ENCODE assay signal across 8 cellular contexts in genomic region chr13:114065926-114066774, GRCh38.
DNase-seq lines count a peak whose midpoint lies in the region; ATAC-seq and TF ChIP-seq lines count a peak whose summit lies in the region.

No MANE protein-coding gene starts in this region.

- no peak overlapping the region for H3K23ac ChIP-seq in trophoblast cell (ENCODE audit: low read length)

- H2AFZ ChIP-seq in OCI-LY3 (ENCODE audit: low read depth, low read length) (no peak overlapping the region), trophoblast cell (ENCODE audit: insufficient read depth, low read length, poor library complexity) (peak overlapping the region; percentile 56)

- H3K27me3 ChIP-seq in OCI-LY3 (ENCODE audit: low read depth, low read length): peaks cover 16% of the 10 kb centered on the region
- no peaks in the 10 kb centered on the region for H3K27me3 ChIP-seq in trophoblast cell (ENCODE audit: insufficient read depth, low read length)

- H2BK5ac ChIP-seq in trophoblast cell (ENCODE audit: low read depth, low read length, poor library complexity): peak overlapping the region; percentile 93

- ATAC-seq in HG02885 (IDR thresholded peaks at IDR 0.05; ENCODE audit: poor library complexity, unreplicated experiment) (no peak), HG02759 (IDR thresholded peaks at IDR 0.05; ENCODE audit: unreplicated experiment) (no peak)

- DNase-seq in trophoblast cell: no peak
- DNase-seq in DMS114 treated with DMSO at 0.1 percent for 48 hours (lab: John Stamatoyannopoulos, UW; ENCODE audit: unreplicated experiment): no peak
- no peak for DNase-seq in NCI-H345 (lab: John Stamatoyannopoulos, UW)

- peaks cover 39% of the 10 kb centered on the region for H3K79me1 ChIP-seq in trophoblast cell (ENCODE audit: low read length)

- H3K36me3 ChIP-seq in OCI-LY3 (replicated peaks; ENCODE audit: low read depth, low read length) (no peaks in the 10 kb centered on the region), trophoblast cell (ENCODE audit: control insufficient read depth in 1 of 2, insufficient read depth in 2 of 2, low read length in 2 of 2) (peaks cover 0 to 3% of the 10 kb centered on the region in 2 experiments)

- no peaks in the 10 kb centered on the region for H4K20me1 ChIP-seq in OCI-LY3 (ENCODE audit: insufficient read depth, low read length)

- no peak overlapping the region; the same call in 1 of the 2 replicates for H3K27ac ChIP-seq in OCI-LY3 (ENCODE audit: low read length)
- peak overlapping the region; percentile 99 for H3K27ac ChIP-seq in cingulate gyrus (ENCODE audit: low read depth, low read length)
- H3K27ac ChIP-seq in trophoblast cell (ENCODE audit: low read depth, low read length): peak overlapping the region; percentile 99

- WGBS in trophoblast cell (ENCODE audit: extremely low coverage, insufficient coverage, insufficient read length): no CpG with 5 or more reads among the region's 35 CpGs

- peak overlapping the region; percentile 96 for H3K14ac ChIP-seq in trophoblast cell (ENCODE audit: low read length)

- H3K9ac ChIP-seq in OCI-LY3 (ENCODE audit: low read length) (peak overlapping the region; percentile 12; the same call in 1 of the 2 replicates), trophoblast cell (ENCODE audit: low read length) (no peak overlapping the region)

- peak overlapping the region; percentile 94 for H2BK12ac ChIP-seq in trophoblast cell (ENCODE audit: low read length)

- H3K4ac ChIP-seq in trophoblast cell (ENCODE audit: low read depth, low read length): peak overlapping the region; percentile 31

- peak overlapping the region; percentile 92 for H3K18ac ChIP-seq in trophoblast cell (ENCODE audit: low read length)

- H3K79me2 ChIP-seq in OCI-LY3 (ENCODE audit: low read length) (no peaks in the 10 kb centered on the region), trophoblast cell (ENCODE audit: control insufficient read depth, insufficient read depth, low read length, poor library complexity) (peaks cover 10% of the 10 kb centered on the region)

- H3K4me1 ChIP-seq in OCI-LY3 (ENCODE audit: low read length): peaks cover 47% of the 10 kb centered on the region
- H3K4me1 ChIP-seq in trophoblast cell (ENCODE audit: control insufficient read depth in 1 of 2, insufficient read depth in 2 of 2, low read length in 2 of 2): peaks cover 23 to 28% of the 10 kb centered on the region in 2 experiments

- H2BK120ac ChIP-seq in trophoblast cell (ENCODE audit: insufficient read depth, low read length, poor library complexity): peak overlapping the region; percentile 98

- no peak for TF ChIP-seq CTCF in OCI-LY3 (IDR thresholded peaks at IDR 0.05; ENCODE audit: low read depth, low read length)

- H3K4me3 ChIP-seq in GM08714 (ENCODE audit: low read length) (peak overlapping the region; percentile 47; the same call in 1 of the 2 replicates), OCI-LY3 (ENCODE audit: low read length) (peak overlapping the region; percentile 74), trophoblast cell (ENCODE audit: low read depth, low read length) (no peak overlapping the region)

- no peaks in the 10 kb centered on the region for H3K9me3 ChIP-seq in OCI-LY3 (ENCODE audit: insufficient read depth, low read length)
- peaks cover 4% of the 10 kb centered on the region for H3K9me3 ChIP-seq in trophoblast cell (ENCODE audit: insufficient read depth, low read depth, low read length)

- peak overlapping the region; percentile 50 for H4K8ac ChIP-seq in trophoblast cell (ENCODE audit: low read depth, low read length)

- peak overlapping the region; percentile 96 for H4K91ac ChIP-seq in trophoblast cell (ENCODE audit: low read depth, low read length)

- H2AK5ac ChIP-seq in trophoblast cell (ENCODE audit: low read length): peak overlapping the region; percentile 89

- peak overlapping the region; percentile 10 for H4K12ac ChIP-seq in trophoblast cell (ENCODE audit: low read depth, low read length)

- H3K4me2 ChIP-seq in OCI-LY3 (ENCODE audit: low read length): peak overlapping the region; percentile 92
- H3K4me2 ChIP-seq in trophoblast cell (ENCODE audit: low read length): no peak overlapping the region
